In the genomic region with DNA sequence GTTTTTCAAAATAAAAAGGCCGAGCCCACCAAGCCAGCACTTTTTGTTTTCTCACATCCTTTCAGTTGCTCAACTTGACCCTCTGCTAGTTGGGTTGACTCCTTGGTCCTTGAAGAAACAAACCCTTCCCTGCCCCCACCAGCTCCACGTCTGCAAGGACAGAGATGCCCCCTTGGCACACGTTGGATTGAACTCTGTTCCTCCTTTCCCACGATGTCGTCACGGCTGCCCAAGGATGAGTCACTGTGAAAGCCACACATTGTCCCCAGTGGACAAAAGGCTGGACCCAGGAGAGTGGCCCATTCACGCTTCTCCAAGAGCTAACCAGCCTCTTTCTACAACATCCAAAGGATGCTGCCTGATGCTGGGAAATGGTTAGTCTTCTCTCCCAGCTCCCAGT, we compare ENCODE assay signal across 14 cellular contexts. TPM values are rescaled to one million over a fixed set of nuclear protein-coding genes. Genes with fewer than 3 reads are reported as not detected.
DNase-seq lines count a peak whose midpoint lies in the region; ATAC-seq and TF ChIP-seq lines count a peak whose summit lies in the region.
"Had no signal": no experiment of that assay in that cellular context is flagged by ENCODE, and none has a peak within 500 bp of the region (broad histone marks: within the 10 kb centered on the region; RNA-seq: fewer than 3 reads in every experiment).

No MANE protein-coding gene starts in this region.

- peaks cover 4% of the 10 kb centered on the region for H3K36me3 Mint-ChIP-seq in nephron (ENCODE audit: low read depth)

- DNase-seq in CD1c-positive myeloid dendritic cell (ENCODE audit: extremely low spot score) = peak; percentile 48
- peak; percentile 24 for DNase-seq in NCI-H460 (ENCODE audit: extremely low read depth, low read depth)
- peak; percentile 13 for DNase-seq in choroid plexus epithelial cell (ENCODE audit: low read depth)
- no peak for DNase-seq in stimulated activated naive CD8-positive, alpha-beta T cell treated with anti-CD3 and anti-CD28 coated beads, Interleukin-15, amount 100 ng/mL, for 72 hours
- no peak for DNase-seq in NCI-H2171 treated with DMSO at 0.1 percent for 48 hours (lab: John Stamatoyannopoulos, UW)
- no peak for DNase-seq in activated T-cell treated with anti-CD3 and anti-CD28 coated beads, Interleukin-2, amount 50 U/mL, for 1 hour
- DNase-seq in A673 (ENCODE audit: low spot score) = no peak
- DNase-seq: activated CD4-positive, alpha-beta T cell treated with anti-CD3 and anti-CD28 coated beads for 1 hour; activated naive CD4-positive, alpha-beta T cell; NCI-H1105 treated with DMSO at 0.1 percent for 48 hours; Peyer's patch had no signal

- H3K4me1 ChIP-seq in A673 (ENCODE audit: insufficient read depth, low read length, poor library complexity, severe bottlenecking) = no peaks in the 10 kb centered on the region
- H3K4me1 ChIP-seq: Peyer's patch had no signal

- BruUV-seq in A673 (replicated peaks; lab: Mats Ljungman, UMichigan) = no TSS peak

- POLR2A ChIA-PET in A673 (lab: Charles Lee; ENCODE audit: low non-redundant PET) = no interaction called here

- no peak overlapping the region for H3K4me3 Mint-ChIP-seq in nephron
- H3K4me3 Mint-ChIP-seq in stimulated activated naive CD8-positive, alpha-beta T cell treated with anti-CD3 and anti-CD28 coated beads, Interleukin-15, amount 100 ng/mL, for 72 hours = no peak overlapping the region

- TF ChIP-seq CTCF in choroid plexus epithelial cell (conservative IDR thresholded peaks at IDR 0.05; ENCODE audit: low read depth, low read length) (no peak), nephron (IDR thresholded peaks at IDR 0.05; ENCODE audit: unreplicated experiment in 3 of 3) (no peak), A673 (conservative IDR thresholded peaks at IDR 0.05; ENCODE audit: low read depth, low read length) (no peak)

- no peaks in the 10 kb centered on the region for H3K27me3 ChIP-seq in A673 (replicated peaks; ENCODE audit: insufficient read depth, low read depth, low read length, poor library complexity)
- H3K27me3 ChIP-seq: Peyer's patch had no signal

- intact Hi-C loops in A673 (cut with micrococcal nuclease; ENCODE audit: unreplicated experiment) = no loop called here

- no peak for ATAC-seq in stimulated activated naive CD8-positive, alpha-beta T cell treated with anti-CD3 and anti-CD28 coated beads, Interleukin-15, amount 100 ng/mL, for 72 hours
- ATAC-seq: sciatic nerve had no signal

- H3K27ac ChIP-seq in A673 (ENCODE audit: low read depth, low read length, poor library complexity, severe bottlenecking) = no peak overlapping the region
- H3K27ac ChIP-seq: Peyer's patch had no signal

- CTCF ChIA-PET in A673 (lab: Charles Lee) = no interaction called here

- H3K4me3 ChIP-seq in choroid plexus epithelial cell (ENCODE audit: low read depth, low read length) = no peak overlapping the region
- no peak overlapping the region for H3K4me3 ChIP-seq in A673 (ENCODE audit: low read depth, low read length, poor library complexity, severe bottlenecking)
- H3K4me3 ChIP-seq: Peyer's patch had no signal

- H3K27me3 Mint-ChIP-seq in nephron (ENCODE audit: low read depth) = no peaks in the 10 kb centered on the region
- H3K27me3 Mint-ChIP-seq in stimulated activated naive CD8-positive, alpha-beta T cell treated with anti-CD3 and anti-CD28 coated beads, Interleukin-15, amount 100 ng/mL, for 72 hours = no peaks in the 10 kb centered on the region

- H3K36me3 ChIP-seq in A673 (ENCODE audit: insufficient read depth, low read length, poor library complexity, severe bottlenecking) = no peaks in the 10 kb centered on the region
- H3K36me3 ChIP-seq: Peyer's patch had no signal

- H3K9me3 Mint-ChIP-seq in nephron = no peaks in the 10 kb centered on the region
- H3K9me3 Mint-ChIP-seq in stimulated activated naive CD8-positive, alpha-beta T cell treated with anti-CD3 and anti-CD28 coated beads, Interleukin-15, amount 100 ng/mL, for 72 hours = no peaks in the 10 kb centered on the region

- H3K4me1 Mint-ChIP-seq in nephron = peaks cover 54% of the 10 kb centered on the region
- no peaks in the 10 kb centered on the region for H3K4me1 Mint-ChIP-seq in stimulated activated naive CD8-positive, alpha-beta T cell treated with anti-CD3 and anti-CD28 coated beads, Interleukin-15, amount 100 ng/mL, for 72 hours

- no peaks in the 10 kb centered on the region for H3K9me3 ChIP-seq in A673 (ENCODE audit: low read depth, low read length, poor library complexity, severe bottlenecking)

- peak overlapping the region in 2 of 3 experiments; percentile 81 to 94 for H3K27ac Mint-ChIP-seq in nephron
- H3K27ac Mint-ChIP-seq in stimulated activated naive CD8-positive, alpha-beta T cell treated with anti-CD3 and anti-CD28 coated beads, Interleukin-15, amount 100 ng/mL, for 72 hours = no peak overlapping the region

RNA-seq across cellular contexts. Expression of gene SPATA12, which starts 43.0 kb away (rescaled TPM):
- total RNA-seq in NCI-H460 (2014; rRNA removed; shearing (Covaris generic)) = 0.12 TPM in 1 of 2 replicates, not detected in the other
- not detected in 2 replicates for polyA plus RNA-seq in NCI-H460 (2014; cell fraction: nucleus; rRNA removed)
- not detected in 2 replicates for total RNA-seq in A673 (2021)
- total RNA-seq: endothelial cell of umbilical vein, Peyer's patch, sciatic nerve had no signal

Comparison
In these comparisons a context has a peak if more than half of its experiments do, and no peak if none do; other contexts are left out.
1. DNase-seq: peak in CD1c-positive myeloid dendritic cell (single experiment), NCI-H460 (single experiment) and choroid plexus epithelial cell (single experiment); none in stimulated activated naive CD8-positive, alpha-beta T cell treated with anti-CD3 and anti-CD28 coated beads, Interleukin-15, amount 100 ng/mL, for 72 hours (0 of 2), NCI-H2171 treated with DMSO at 0.1 percent for 48 hours (single experiment), activated T-cell treated with anti-CD3 and anti-CD28 coated beads, Interleukin-2, amount 50 U/mL, for 1 hour (single experiment) and A673 (single experiment).
2. H3K27ac Mint-ChIP-seq: peak in nephron (2 of 3); none in stimulated activated naive CD8-positive, alpha-beta T cell treated with anti-CD3 and anti-CD28 coated beads, Interleukin-15, amount 100 ng/mL, for 72 hours (0 of 2).